Comparison of ENCODE assay signal across 27 cellular contexts in the genomic region with DNA sequence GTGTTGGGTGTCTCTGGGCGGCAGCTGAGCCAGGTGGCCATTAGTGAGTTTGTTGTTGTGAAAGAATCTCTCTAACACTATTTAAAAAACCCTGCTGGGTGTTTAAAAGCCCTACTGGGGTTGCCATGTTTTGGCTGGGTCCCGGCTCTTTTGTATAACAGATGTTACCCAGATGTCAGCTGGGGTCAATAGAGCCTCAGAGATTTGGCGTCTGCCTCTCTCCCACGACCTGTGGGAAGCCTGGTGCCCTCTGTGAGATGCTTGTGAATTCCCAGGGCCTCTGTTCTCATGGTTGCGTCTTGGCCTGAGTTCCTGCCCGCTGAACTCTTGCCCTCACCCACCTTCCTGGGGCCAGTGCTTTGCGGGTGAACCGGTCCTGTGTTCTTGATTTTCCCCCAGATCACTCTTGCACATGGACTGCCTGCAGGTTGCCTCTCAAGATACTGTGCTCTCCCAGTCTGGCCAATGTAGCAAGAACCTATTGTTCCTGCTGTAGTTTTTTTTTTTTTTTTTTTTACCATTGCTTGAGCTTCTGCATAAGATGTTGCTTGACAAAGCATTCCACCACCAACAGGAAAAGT. TPM values are rescaled to one million over a fixed set of nuclear protein-coding genes. Genes with fewer than 3 reads are reported as not detected.
DNase-seq lines count a peak whose midpoint lies in the region; ATAC-seq and TF ChIP-seq lines count a peak whose summit lies in the region.
"Had no signal": no experiment of that assay in that cellular context is flagged by ENCODE, and none has a peak within 500 bp of the region (broad histone marks: within the 10 kb centered on the region; RNA-seq: fewer than 3 reads in every experiment).

No MANE protein-coding gene starts in this region.

- DNase-seq in A673 (ENCODE audit: low spot score), result peak; percentile 52
- no peak for DNase-seq in caudate nucleus (lab: John Stamatoyannopoulos, UW)
- DNase-seq in right lobe of liver, result peak in 2 of 3 donors; percentile 77 to 78
- no peak for DNase-seq in NOMO-1 (lab: John Stamatoyannopoulos, UW; ENCODE audit: unreplicated experiment in 2 of 2)
- DNase-seq in middle frontal gyrus (ENCODE audit: extremely low spot score, low spot score), result no peak
- DNase-seq in stimulated activated naive CD4-positive, alpha-beta T cell (lab: John Stamatoyannopoulos, UW), result no peak
- DNase-seq: ACHN; activated B cell treated with CpG ODN at 0.5 μM for 24 hours; activated naive CD4-positive, alpha-beta T cell treated with anti-CD3 and anti-CD28 coated beads, Interleukin-2, amount 10 ng/mL, durations not matched to agents 7 days and 5 days; activated T-cell treated with anti-CD3 and anti-CD28 coated beads, Interleukin-2, amount 50 U/mL, for 4 hours; CD4-positive, CD25-positive, alpha-beta regulatory T cell; foreskin melanocyte; Karpas-422; kidney; naive thymus-derived CD8-positive, alpha-beta T cell; NCI-H1417 treated with DMSO at 0.1 percent for 48 hours; NCI-H774; PC-9; stimulated activated CD4-positive, alpha-beta T cell treated with anti-CD3 and anti-CD28 coated beads, Interleukin-1b, Interleukin-23, amount 100 ng/mL, for 48 hours; T-helper 2 cell had no signal

- H3K4me3 ChIP-seq in A673 (ENCODE audit: low read depth, low read length, poor library complexity, severe bottlenecking), result no peak overlapping the region
- no peak overlapping the region for H3K4me3 ChIP-seq in HUES64 (ENCODE audit: low read length)
- peak overlapping the region in 2 of 3 donors; percentile 28 to 29 for H3K4me3 ChIP-seq in right lobe of liver
- H3K4me3 ChIP-seq: PC-9 had no signal

- H3K9ac ChIP-seq in HUES64 (ENCODE audit: low read depth, low read length), result no peak overlapping the region
- H3K9ac ChIP-seq: parathyroid adenoma had no signal

- ATAC-seq in right lobe of liver (peak in 2 of 4 donors; percentile 49 to 50), GM21528 (IDR thresholded peaks at IDR 0.05; ENCODE audit: low FRiP score, unreplicated experiment) (no peak)
- ATAC-seq: activated T-cell treated with anti-CD3 and anti-CD28 coated beads, Interleukin-2, amount 50 U/mL, for 4 hours; naive thymus-derived CD8-positive, alpha-beta T cell had no signal

- H3K4me1 ChIP-seq in A673 (ENCODE audit: insufficient read depth, low read length, poor library complexity, severe bottlenecking) (peaks cover 24% of the 10 kb centered on the region), HUES64 (ENCODE audit: insufficient read depth, low read length) (0 out of 2 replicates have a peak, but pooled peaks cover 3% of the 10 kb centered on the region), right lobe of liver (peaks cover 0 to 49% (median 22%) of the 10 kb centered on the region in 4 donors)
- H3K4me1 ChIP-seq: parathyroid adenoma had no signal

- H3K27ac ChIP-seq in A673 (ENCODE audit: low read depth, low read length, poor library complexity, severe bottlenecking) (peak overlapping the region; percentile 48), HUES64 (ENCODE audit: low read depth, low read length) (peak overlapping the region; percentile 49; the same call in 1 of the 2 replicates), caudate nucleus (ENCODE audit: low read depth, low read length) (peak overlapping the region; percentile 16), right lobe of liver (peak overlapping the region; percentile 69 to 85 (median 84))
- H3K27ac ChIP-seq: parathyroid adenoma, PC-9 had no signal

- H3K36me3 ChIP-seq in A673 (ENCODE audit: insufficient read depth, low read length, poor library complexity, severe bottlenecking) (no peaks in the 10 kb centered on the region), HUES64 (ENCODE audit: insufficient read depth, low read length) (no peaks in the 10 kb centered on the region), right lobe of liver (no peaks in the 10 kb centered on the region)

- 28% methylated on average over 7 of the region's 8 CpGs for WGBS in HUES64
- 17% methylated on average over 7 of the region's 8 CpGs for WGBS in right lobe of liver (ENCODE audit: insufficient coverage, low coverage, low lambda C conversion rate, missing lambda C conversion rate)

- H3K9me3 ChIP-seq in A673 (ENCODE audit: low read depth, low read length, poor library complexity, severe bottlenecking) (peaks cover 7% of the 10 kb centered on the region), HUES64 (ENCODE audit: insufficient read depth, low read depth, low read length) (no peaks in the 10 kb centered on the region), right lobe of liver (no peaks in the 10 kb centered on the region)

- POLR2A ChIA-PET in A673 (lab: Charles Lee; ENCODE audit: low non-redundant PET), result no interaction called here

- no peak for TF ChIP-seq POLR2A in right lobe of liver (IDR thresholded peaks at IDR 0.05)

- no peak for TF ChIP-seq CTCF in A673 (conservative IDR thresholded peaks at IDR 0.05; ENCODE audit: low read depth, low read length)
- TF ChIP-seq CTCF in right lobe of liver (IDR thresholded peaks at IDR 0.05), result no peak

- BruUV-seq in A673 (replicated peaks; lab: Mats Ljungman, UMichigan), result no TSS peak

- CTCF ChIA-PET in A673 (lab: Charles Lee), result interaction anchor here (0.6 kb wide), 3 partner anchors 17 to 59 kb away, joined by 3 to 8 read pairs (median 5); no protein-coding TSS in a partner anchor

- H3K27me3 ChIP-seq in A673 (replicated peaks; ENCODE audit: insufficient read depth, low read depth, low read length, poor library complexity) (no peaks in the 10 kb centered on the region), HUES64 (ENCODE audit: insufficient read depth, low read length) (peaks cover 4% of the 10 kb centered on the region; the same call in 1 of the 2 replicates), right lobe of liver (no peaks in the 10 kb centered on the region)

- intact Hi-C loops in A673 (cut with micrococcal nuclease; ENCODE audit: unreplicated experiment) (no loop called here), right lobe of liver (cut with DNase I) (loop anchor here in 1 of 2 donors (5.0 kb wide), 1 partner anchor 58 kb away; no protein-coding TSS in a partner anchor)

RNA-seq across cellular contexts. Expression of a gene that starts 9.5 kb away (rescaled TPM):
- not detected in 2 replicates for total RNA-seq in A673 (2021)
- not detected for polyA plus RNA-seq in HUES64 (2013, experiment 1 of 2)
- not detected for polyA plus RNA-seq in HUES64 (2013, experiment 2 of 2)
- not detected for total RNA-seq in right lobe of liver
- total RNA-seq: activated B cell treated with CpG ODN at 0.5 μM for 24 hours; activated T-cell treated with anti-CD3 and anti-CD28 coated beads, Interleukin-2, amount 50 U/mL, for 4 hours; astrocyte; CD4-positive, CD25-positive, alpha-beta regulatory T cell; endothelial cell of umbilical vein; kidney; naive thymus-derived CD8-positive, alpha-beta T cell; PC-9; sciatic nerve; SK-MEL-5 had no signal
- polyA plus RNA-seq: CD4-positive, CD25-positive, alpha-beta regulatory T cell; endothelial cell of umbilical vein; naive thymus-derived CD8-positive, alpha-beta T cell had no signal

RNA-seq across cellular contexts. Expression of a gene that starts 29.4 kb away (rescaled TPM):
- total RNA-seq in A673 (2021), result 29.5 and 40.5 TPM in 2 replicates
- polyA plus RNA-seq in HUES64 (2013, experiment 1 of 2), result 14.0 TPM
- polyA plus RNA-seq in HUES64 (2013, experiment 2 of 2), result 10.8 TPM
- 10 to 100 TPM in 3 of 6 experiments, 1 to 10 TPM in 3; 5.0 to 12.2 (median 9.3) TPM for total RNA-seq in right lobe of liver
- total RNA-seq: PC-9, SK-MEL-5 had no signal

RNA-seq across cellular contexts. Expression of a gene that starts 58.7 kb away (rescaled TPM):
- not detected in 2 replicates for total RNA-seq in A673 (2021)
- polyA plus RNA-seq in HUES64 (2013, experiment 1 of 2), result not detected
- polyA plus RNA-seq in HUES64 (2013, experiment 2 of 2), result not detected
- total RNA-seq in right lobe of liver, result not detected
- total RNA-seq: activated B cell treated with CpG ODN at 0.5 μM for 24 hours; activated T-cell treated with anti-CD3 and anti-CD28 coated beads, Interleukin-2, amount 50 U/mL, for 4 hours; astrocyte; CD4-positive, CD25-positive, alpha-beta regulatory T cell; endothelial cell of umbilical vein; kidney; naive thymus-derived CD8-positive, alpha-beta T cell; PC-9; sciatic nerve; SK-MEL-5 had no signal
- polyA plus RNA-seq: CD4-positive, CD25-positive, alpha-beta regulatory T cell; endothelial cell of umbilical vein; naive thymus-derived CD8-positive, alpha-beta T cell had no signal

Comparison
In these comparisons a context has a peak if more than half of its experiments do, and no peak if none do; other contexts are left out.
1. DNase-seq: peak in A673 (single experiment) and right lobe of liver (2 of 3); none in caudate nucleus (0 of 61), NOMO-1 (0 of 2), middle frontal gyrus (single experiment) and stimulated activated naive CD4-positive, alpha-beta T cell (0 of 6).
2. H3K27ac ChIP-seq: peak in every context shown above with its lines; median percentile 84 in right lobe of liver; 49 in HUES64; 48 in A673; 16 in caudate nucleus.
3. H3K4me3 ChIP-seq: peak in right lobe of liver (2 of 3); none in A673 (single experiment) and HUES64 (single experiment).